ENCODE assay signal across 31 cellular contexts in the genomic region with DNA sequence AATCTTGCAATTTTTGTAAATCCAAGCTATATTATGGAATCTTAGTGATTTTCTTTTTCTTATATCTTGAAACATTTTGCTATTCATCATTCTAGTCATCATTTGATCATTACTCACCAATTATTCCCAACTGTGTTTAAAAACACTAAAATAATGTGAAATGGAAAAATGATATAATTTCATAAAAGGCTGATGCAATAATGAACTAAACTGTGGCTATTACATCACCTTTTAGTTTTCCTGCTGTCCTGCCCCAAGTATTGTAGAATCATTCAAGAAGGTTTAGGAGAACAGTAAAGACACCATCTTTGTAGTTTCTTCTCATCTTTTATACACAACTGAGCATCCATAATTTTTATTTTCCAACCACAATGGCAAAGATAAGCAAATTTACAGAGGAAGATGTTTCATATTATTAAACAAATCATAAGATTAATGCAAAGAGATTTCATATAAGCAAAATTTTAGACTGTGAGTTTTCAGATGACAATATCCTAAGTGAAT.
"Had no signal": no experiment of that assay in that cellular context is flagged by ENCODE, and none has a peak within 500 bp of the region (broad histone marks: within the 10 kb centered on the region; RNA-seq: fewer than 3 reads in every experiment).

No MANE protein-coding gene starts in this region.

- H3K4me1 ChIP-seq: esophagus squamous epithelium had no signal

- H3K27me3 ChIP-seq: brain microvascular endothelial cell, esophagus squamous epithelium had no signal

- H3K4me3 ChIP-seq: coronary artery, esophagus squamous epithelium had no signal

- ATAC-seq: activated CD4-positive, CD25-positive, alpha-beta regulatory T cell treated with anti-CD3 and anti-CD28 coated beads, Interleukin-2, amount 50 U/mL, for 24 hours; activated naive CD4-positive, alpha-beta T cell treated with anti-CD3 and anti-CD28 coated beads, Interleukin-2, amount 50 U/mL, for 72 hours; activated T-cell treated with anti-CD3 and anti-CD28 coated beads, Interleukin-2, amount 50 U/mL, for 72 hours; effector memory CD8-positive, alpha-beta T cell; T-helper 17 cell had no signal

- H3K9me3 ChIP-seq: esophagus squamous epithelium had no signal

- H3K36me3 ChIP-seq: brain microvascular endothelial cell, esophagus squamous epithelium, WERI-Rb-1 had no signal

- FAIRE-seq: astrocyte, bronchial epithelial cell, frontal cortex had no signal

- DNase-seq: activated B cell treated with CpG ODN at 0.5 μM for 24 hours; activated CD4-positive, alpha-beta memory T cell treated with anti-CD3 and anti-CD28 coated beads, Interleukin-2, amount 10 ng/mL, durations not matched to agents 7 days and 5 days; activated CD4-positive, alpha-beta T cell treated with anti-CD3 and anti-CD28 coated beads, Interleukin-2, amount 10 ng/mL, durations not matched to agents 7 days and 5 days; activated CD4-positive, alpha-beta T cell treated with anti-CD3 and anti-CD28 coated beads, Interleukin-2, amount 50 U/mL, for 4 hours; activated CD8-positive, alpha-beta memory T cell treated with anti-CD3 and anti-CD28 coated beads, Interleukin-2, amount 50 U/mL, for 48 hours; activated gamma-delta T cell; activated naive CD4-positive, alpha-beta T cell; activated naive CD4-positive, alpha-beta T cell treated with anti-CD3 and anti-CD28 coated beads, Interleukin-2, amount 10 ng/mL, durations not matched to agents 7 days and 5 days; activated naive CD8-positive, alpha-beta T cell treated with anti-CD3 and anti-CD28 coated beads, Interleukin-2, amount 10 ng/mL, durations not matched to agents 7 days and 5 days; activated T-cell treated with anti-CD3 and anti-CD28 coated beads for 4 hours; activated T-cell treated with anti-CD3 and anti-CD28 coated beads, Interleukin-2, amount 50 U/mL, for 24 hours; activated T-cell treated with anti-CD3 and anti-CD28 coated beads, Interleukin-2, amount 50 U/mL, for 72 hours; amniotic stem cell; anterior cingulate cortex; brain microvascular endothelial cell; dermis blood vessel endothelial cell; effector CD4-positive, alpha-beta T cell; effector memory CD8-positive, alpha-beta T cell; esophagus squamous epithelium; head of caudate nucleus; T-helper 1 cell; T-helper 17 cell; T1000; WERI-Rb-1 had no signal

- H3K27ac ChIP-seq: brain microvascular endothelial cell, coronary artery, epithelial cell of prostate, esophagus squamous epithelium, WERI-Rb-1 had no signal
